In genomic region chr2:187834787-187835186, GRCh38 we compare ENCODE assay signal across 33 cellular contexts.
"Had no signal": no experiment of that assay in that cellular context is flagged by ENCODE, and none has a peak within 500 bp of the region (broad histone marks: within the 10 kb centered on the region; RNA-seq: fewer than 3 reads in every experiment).

No MANE protein-coding gene starts in this region.

- FAIRE-seq: astrocyte, bronchial epithelial cell had no signal

- H3K4me3 ChIP-seq: adrenal gland, ascending aorta, body of pancreas, breast epithelium, cardiac muscle cell had no signal

- ATAC-seq: activated naive CD4-positive, alpha-beta T cell treated with anti-CD3 and anti-CD28 coated beads, Interleukin-2, amount 50 U/mL, for 72 hours; activated naive CD8-positive, alpha-beta T cell treated with anti-CD3 and anti-CD28 coated beads, Interleukin-2, amount 50 U/mL, for 24 hours; activated T-cell treated with anti-CD3 and anti-CD28 coated beads, Interleukin-2, amount 50 U/mL, for 4 hours; activated T-cell treated with anti-CD3 and anti-CD28 coated beads, Interleukin-2, amount 50 U/mL, for 72 hours; activated T-helper 17 cell treated with anti-CD3 and anti-CD28 coated beads, Interleukin-2, amount 50 U/mL, for 72 hours; body of pancreas had no signal

- H3K27ac ChIP-seq: adrenal gland, ascending aorta, body of pancreas, brain microvascular endothelial cell, breast epithelium, cardiac muscle cell had no signal

- DNase-seq: activated effector memory CD4-positive, alpha-beta T cell treated with anti-CD3 and anti-CD28 coated beads, Interleukin-2, amount 50 U/mL, for 16 hours; activated effector memory CD4-positive, alpha-beta T cell treated with Interleukin-2 at 50 U/mL for 16 hours; activated gamma-delta T cell; activated gamma-delta T cell treated with Interleukin-2 at 50 U/mL for 16 hours; activated naive CD4-positive, alpha-beta T cell; activated naive CD4-positive, alpha-beta T cell treated with anti-CD3 and anti-CD28 coated beads for 36 hours; activated naive CD4-positive, alpha-beta T cell treated with anti-CD3 and anti-CD28 coated beads, Interleukin-2, amount 10 ng/mL, durations not matched to agents 7 days and 5 days; activated naive CD4-positive, alpha-beta T cell treated with anti-CD3 and anti-CD28 coated beads, Interleukin-2, amount 50 U/mL, for 16 hours; activated naive CD4-positive, alpha-beta T cell treated with Interleukin-2 at 50 U/mL for 16 hours; activated naive CD8-positive, alpha-beta T cell treated with anti-CD3 and anti-CD28 coated beads for 36 hours; activated naive CD8-positive, alpha-beta T cell treated with anti-CD3 and anti-CD28 coated beads, Interleukin-2, amount 10 ng/mL, durations not matched to agents 7 days and 5 days; activated naive CD8-positive, alpha-beta T cell treated with anti-CD3 and anti-CD28 coated beads, Interleukin-2, amount 50 U/mL, for 24 hours; activated T-cell treated with anti-CD3 and anti-CD28 coated beads, Interleukin-2, amount 50 U/mL, for 24 hours; activated T-cell treated with anti-CD3 and anti-CD28 coated beads, Interleukin-2, amount 50 U/mL, for 4 hours; activated T-cell treated with anti-CD3 and anti-CD28 coated beads, Interleukin-2, amount 50 U/mL, for 48 hours; activated T-cell treated with anti-CD3 and anti-CD28 coated beads, Interleukin-2, amount 50 U/mL, for 72 hours; adrenal gland; amniotic stem cell; amygdala; anterior cingulate cortex; aorta; body of pancreas; brain microvascular endothelial cell; caudate nucleus; central memory CD4-positive, alpha-beta T cell; cerebellar nuclear complex had no signal

- H3K9me3 ChIP-seq: adrenal gland, ascending aorta, body of pancreas, breast epithelium had no signal

- H3K4me1 ChIP-seq: adrenal gland, ascending aorta, body of pancreas, breast epithelium had no signal

- H3K36me3 ChIP-seq: adrenal gland, ascending aorta, brain microvascular endothelial cell, breast epithelium, cardiac muscle cell had no signal

- H3K27me3 ChIP-seq: adrenal gland, ascending aorta, body of pancreas, brain microvascular endothelial cell, breast epithelium, cardiac muscle cell had no signal
